ENCODE assay signal across 24 cellular contexts in genomic region chr14:70451874-70452273, GRCh38. TPM values are rescaled to one million over a fixed set of nuclear protein-coding genes. Genes with fewer than 3 reads are reported as not detected.
DNase-seq lines count a peak whose midpoint lies in the region; ATAC-seq and TF ChIP-seq lines count a peak whose summit lies in the region.
"Had no signal": no experiment of that assay in that cellular context is flagged by ENCODE, and none has a peak within 500 bp of the region (broad histone marks: within the 10 kb centered on the region; RNA-seq: fewer than 3 reads in every experiment).

ADAM21 (plus strand) TSS chr14:70452174; CDS start chr14:70457500, 5,326 bp downstream.

- peak within 1 kb of the TSS; percentile 58 for H3K4me3 Mint-ChIP-seq in T-helper 17 cell
- H3K4me3 Mint-ChIP-seq: CD14-positive monocyte; CD4-positive, alpha-beta memory T cell; CD4-positive, CD25-positive, alpha-beta regulatory T cell; CD8-positive, alpha-beta memory T cell had no signal

- no peak within 1 kb of the TSS for H3K4me3 ChIP-seq in testis
- H3K4me3 ChIP-seq: BLaER1 had no signal

- intact Hi-C loops in testis (cut with DNase I; ENCODE audit: low total_unique reads) = no loop called here

- no peak within 1 kb of the TSS for H3K27ac Mint-ChIP-seq in T-helper 17 cell
- H3K27ac Mint-ChIP-seq: CD14-positive monocyte; CD4-positive, alpha-beta memory T cell; CD4-positive, CD25-positive, alpha-beta regulatory T cell; CD8-positive, alpha-beta memory T cell had no signal

- DNase-seq in T-helper 17 cell = no peak
- DNase-seq in testis = no peak
- no peak for DNase-seq in NCI-H748 (lab: John Stamatoyannopoulos, UW; ENCODE audit: unreplicated experiment)
- no peak for DNase-seq in HT-29 (ENCODE audit: low spot score)
- DNase-seq: 8988T; ACHN; BE2C; C1 segment of cervical spinal cord; CD4-positive, alpha-beta memory T cell; CD4-positive, CD25-positive, alpha-beta regulatory T cell; CD8-positive, alpha-beta memory T cell; COR-L47; DMS 273 treated with DMSO at 0.1 percent for 48 hours; DMS153; DMS53; DMS79; DND-41; EL; GDM1 had no signal

- no peaks in the 10 kb centered on the region for H3K4me1 ChIP-seq in testis
- H3K4me1 ChIP-seq: BE2C, BLaER1 had no signal

- H3K27me3 ChIP-seq in testis = no peaks in the 10 kb centered on the region
- H3K27me3 ChIP-seq: BE2C, BLaER1 had no signal

- H3K4me1 Mint-ChIP-seq in T-helper 17 cell = no peaks in the 10 kb centered on the region
- H3K4me1 Mint-ChIP-seq: CD14-positive monocyte; CD4-positive, alpha-beta memory T cell; CD4-positive, CD25-positive, alpha-beta regulatory T cell; CD8-positive, alpha-beta memory T cell had no signal

- no peaks in the 10 kb centered on the region for H3K36me3 ChIP-seq in testis (ENCODE audit: low read depth, missing control alignments)
- H3K36me3 ChIP-seq: BE2C, BLaER1 had no signal

- 88 to 96% methylated on average over 1 of the region's 1 CpG for WGBS in testis, 2 donors

- H3K27ac ChIP-seq in testis = no peak within 1 kb of the TSS
- H3K27ac ChIP-seq: BLaER1 had no signal

- H3K36me3 Mint-ChIP-seq in T-helper 17 cell (ENCODE audit: low read depth) = no peaks in the 10 kb centered on the region
- H3K36me3 Mint-ChIP-seq: CD14-positive monocyte; CD4-positive, CD25-positive, alpha-beta regulatory T cell had no signal

- no peaks in the 10 kb centered on the region for H3K27me3 Mint-ChIP-seq in T-helper 17 cell
- H3K27me3 Mint-ChIP-seq: CD4-positive, alpha-beta memory T cell had no signal

- ATAC-seq in T-helper 17 cell (no peak), HG02870 (IDR thresholded peaks at IDR 0.05; ENCODE audit: unreplicated experiment) (no peak)

- no peak for TF ChIP-seq POLR2A in testis (IDR thresholded peaks at IDR 0.05)

- no peak for TF ChIP-seq CTCF in testis (IDR thresholded peaks at IDR 0.05)

- H3K9me3 ChIP-seq in T-helper 17 cell (ENCODE audit: control insufficient read depth, low read length, poor library complexity, severe bottlenecking) (no peaks in the 10 kb centered on the region), testis (no peaks in the 10 kb centered on the region)
- H3K9me3 ChIP-seq: BE2C had no signal

RNA-seq across cellular contexts. Expression of gene ADAM21, which starts in this region (rescaled TPM):
- total RNA-seq in T-helper 17 cell (not detected), testis (10 to 100 TPM in 1 of 2 donors, 1 to 10 TPM in 1; 4.6 to 13.7 TPM)
- 15.6 TPM for polyA plus RNA-seq in testis (ENCODE audit: insufficient read depth, low read depth, low replicate concordance)
- not detected in 2 replicates for total RNA-seq in HT-29 (2014; rRNA removed; shearing (Covaris generic))
- total RNA-seq: A673; CD4-positive, alpha-beta memory T cell; CD4-positive, CD25-positive, alpha-beta regulatory T cell; G401 had no signal
- polyA plus RNA-seq: CD14-positive monocyte had no signal
